In the genomic region with DNA sequence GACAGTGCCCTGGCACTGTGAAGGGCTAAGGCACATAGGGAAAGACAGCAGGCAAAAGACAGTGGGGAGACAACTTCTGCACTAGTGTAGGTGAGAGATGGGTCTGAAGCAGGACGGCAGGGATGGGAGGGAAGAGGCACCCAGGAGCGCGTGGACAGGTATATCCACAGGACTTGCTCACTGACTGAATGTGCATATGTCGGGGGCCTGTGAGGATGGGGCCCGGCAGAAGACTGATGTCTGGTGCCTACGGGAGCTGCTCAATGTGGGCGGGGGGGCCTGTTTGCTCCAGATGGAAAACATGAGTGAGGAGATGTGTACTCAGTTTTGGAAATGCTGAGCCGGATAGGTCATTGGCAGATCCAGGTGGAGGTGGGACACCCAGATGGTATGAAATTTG, we compare ENCODE assay signal across 27 cellular contexts.
"Had no signal": no experiment of that assay in that cellular context is flagged by ENCODE, and none has a peak within 500 bp of the region (broad histone marks: within the 10 kb centered on the region; RNA-seq: fewer than 3 reads in every experiment).

No MANE protein-coding gene starts in this region.

- H3K4me3 ChIP-seq: ascending aorta, breast epithelium had no signal

- H3K9me3 ChIP-seq: ascending aorta, breast epithelium had no signal

- H3K36me3 ChIP-seq: ascending aorta, breast epithelium had no signal

- H3K27ac ChIP-seq: ascending aorta, breast epithelium, VCaP had no signal

- DNase-seq: activated B cell treated with CpG ODN at 0.5 μM for 24 hours; activated CD4-positive, alpha-beta memory T cell treated with anti-CD3 and anti-CD28 coated beads for 36 hours; activated CD4-positive, alpha-beta T cell treated with anti-CD3 and anti-CD28 coated beads for 4 hours; activated CD4-positive, alpha-beta T cell treated with anti-CD3 and anti-CD28 coated beads, Interleukin-2, amount 10 ng/mL, durations not matched to agents 24 days and 14 days; activated CD4-positive, alpha-beta T cell treated with anti-CD3 and anti-CD28 coated beads, Interleukin-2, amount 50 U/mL, for 1 hour; activated CD4-positive, alpha-beta T cell treated with anti-CD3 and anti-CD28 coated beads, Interleukin-2, amount 50 U/mL, for 4 hours; activated CD4-positive, CD25-positive, alpha-beta regulatory T cell treated with anti-CD3 and anti-CD28 coated beads, Interleukin-2, amount 50 U/mL, for 72 hours; activated CD8-positive, alpha-beta memory T cell treated with anti-CD3 and anti-CD28 coated beads, Interleukin-2, amount 50 U/mL, for 48 hours; activated CD8-positive, alpha-beta T cell treated with anti-CD3 and anti-CD28 coated beads for 36 hours; activated effector memory CD4-positive, alpha-beta T cell treated with Interleukin-2 at 50 U/mL for 16 hours; activated gamma-delta T cell; activated naive CD4-positive, alpha-beta T cell treated with anti-CD3 and anti-CD28 coated beads, Interleukin-2, amount 10 ng/mL, durations not matched to agents 7 days and 5 days; activated naive CD4-positive, alpha-beta T cell treated with Interleukin-2 at 50 U/mL for 16 hours; activated naive CD8-positive, alpha-beta T cell treated with anti-CD3 and anti-CD28 coated beads, Interleukin-2, amount 10 ng/mL, durations not matched to agents 7 days and 5 days; activated naive CD8-positive, alpha-beta T cell treated with anti-CD3 and anti-CD28 coated beads, Interleukin-2, amount 50 U/mL, for 24 hours; activated T-cell treated with anti-CD3 and anti-CD28 coated beads, Interleukin-2, amount 50 U/mL, for 24 hours; activated T-cell treated with anti-CD3 and anti-CD28 coated beads, Interleukin-2, amount 50 U/mL, for 48 hours; amygdala; anterior cingulate cortex; central memory CD4-positive, alpha-beta T cell; T-helper 1 cell; T-helper 2 cell; T-helper 9 cell had no signal

- H3K27me3 ChIP-seq: ascending aorta, breast epithelium had no signal

- FAIRE-seq: TTC549 had no signal

- H3K4me1 ChIP-seq: ascending aorta, breast epithelium had no signal
